ENCODE assay signal across 14 cellular contexts in the genomic region with DNA sequence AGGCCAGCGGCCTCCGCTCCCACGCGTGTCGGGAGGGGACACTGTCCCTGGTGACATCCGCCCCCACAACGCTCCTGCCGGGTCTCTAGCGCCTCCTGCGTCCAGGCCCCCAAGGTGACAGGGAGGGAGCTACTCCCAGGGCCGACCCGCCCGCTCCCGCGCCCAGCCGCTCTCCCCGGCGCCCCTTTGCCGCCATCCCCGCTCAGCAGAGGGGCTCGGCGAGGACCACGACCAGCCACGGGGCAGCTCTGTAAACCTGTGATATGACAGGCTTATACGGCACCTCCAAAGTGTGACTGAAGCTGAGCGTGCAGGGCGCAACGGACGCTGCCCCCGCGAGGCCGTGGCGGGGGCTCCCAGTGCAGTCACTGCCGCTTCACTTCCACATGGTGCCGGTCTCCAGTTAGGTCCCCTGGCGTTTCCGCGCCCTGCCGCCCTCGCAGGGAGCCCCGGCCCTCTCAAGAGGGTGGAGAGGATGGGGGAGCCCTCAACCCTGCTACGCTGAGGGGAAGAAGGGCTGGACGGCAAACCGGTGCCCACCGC. TPM values are rescaled to one million over a fixed set of nuclear protein-coding genes. Genes with fewer than 3 reads are reported as not detected.
DNase-seq lines count a peak whose midpoint lies in the region; ATAC-seq and TF ChIP-seq lines count a peak whose summit lies in the region.
"Had no signal": no experiment of that assay in that cellular context is flagged by ENCODE, and none has a peak within 500 bp of the region (broad histone marks: within the 10 kb centered on the region; RNA-seq: fewer than 3 reads in every experiment).

No MANE protein-coding gene starts in this region.

- intact Hi-C loops in gastrocnemius medialis (cut with DNase I; ENCODE audit: low total_unique reads): loop anchor here (2.0 to 10.0 kb wide), 7 partner anchors 182 to 1920 kb away; no protein-coding TSS in a partner anchor

- no peaks in the 10 kb centered on the region for H3K36me3 Mint-ChIP-seq in chondrocyte (ENCODE audit: low read depth)

- H3K4me3 Mint-ChIP-seq in chondrocyte (ENCODE audit: unreplicated experiment): peak overlapping the region; percentile 57

- H3K4me3 ChIP-seq in HUES48 (ENCODE audit: low read depth, low read length): peak overlapping the region; percentile 72
- H3K4me3 ChIP-seq in gastrocnemius medialis: peak overlapping the region; percentile 51 to 59 (median 58)
- H3K4me3 ChIP-seq: BLaER1 treated with 17β-estradiol and CSF1 and Interleukin-3, amounts not matched to agents 10 nM and 100 nM; K562 had no signal

- peak; percentile 9 to 11 for ATAC-seq in gastrocnemius medialis
- no peak for ATAC-seq in GM21447 (IDR thresholded peaks at IDR 0.05; ENCODE audit: unreplicated experiment)
- ATAC-seq: K562 had no signal

- H3K9me3 ChIP-seq in HUES48 (ENCODE audit: control insufficient read depth, insufficient read depth, low read length) (no peaks in the 10 kb centered on the region), gastrocnemius medialis (no peaks in the 10 kb centered on the region)

- 0 out of 2 replicates have a peak, but pooled peaks cover 2% of the 10 kb centered on the region for H3K27me3 ChIP-seq in HUES48 (ENCODE audit: control insufficient read depth, insufficient read depth, low read length)
- no peaks in the 10 kb centered on the region for H3K27me3 ChIP-seq in gastrocnemius medialis
- H3K27me3 ChIP-seq: BLaER1 treated with 17β-estradiol and CSF1 and Interleukin-3, amounts not matched to agents 10 nM and 100 nM had no signal

- no peaks in the 10 kb centered on the region for H3K36me3 ChIP-seq in HUES48 (ENCODE audit: control insufficient read depth, insufficient read depth, low read length)
- no peaks in the 10 kb centered on the region for H3K36me3 ChIP-seq in gastrocnemius medialis
- H3K36me3 ChIP-seq: BLaER1 treated with 17β-estradiol and CSF1 and Interleukin-3, amounts not matched to agents 10 nM and 100 nM had no signal

- H3K4me1 Mint-ChIP-seq in chondrocyte (ENCODE audit: low read depth): peaks cover 6% of the 10 kb centered on the region

- peaks cover 33% of the 10 kb centered on the region for H3K27me3 Mint-ChIP-seq in chondrocyte (ENCODE audit: low read depth)

- no peak overlapping the region for H3K27ac Mint-ChIP-seq in chondrocyte (ENCODE audit: unreplicated experiment)

- TF ChIP-seq CTCF in chondrocyte (IDR thresholded peaks at IDR 0.05) (no peak), gastrocnemius medialis (IDR thresholded peaks at IDR 0.05 in 4 of 5, conservative IDR thresholded peaks at IDR 0.05 in 1 of 5) (peak in 3 of 5 experiments; percentile 12 to 25 (median 23))

- H3K9me3 Mint-ChIP-seq in chondrocyte (ENCODE audit: low read depth): no peaks in the 10 kb centered on the region

- H3K27ac ChIP-seq in HUES48 (ENCODE audit: low read depth, low read length) (peak overlapping the region; percentile 50), gastrocnemius medialis (peak overlapping the region; percentile 85 to 90 (median 88))
- H3K27ac ChIP-seq: BLaER1 treated with 17β-estradiol and CSF1 and Interleukin-3, amounts not matched to agents 10 nM and 100 nM had no signal

- peak overlapping the region; percentile 57 for H3K9ac ChIP-seq in HUES48 (ENCODE audit: low read depth, low read length)
- H3K9ac ChIP-seq: BLaER1 treated with 17β-estradiol and CSF1 and Interleukin-3, amounts not matched to agents 10 nM and 100 nM had no signal

- peaks cover 63% of the 10 kb centered on the region for H3K4me1 ChIP-seq in HUES48 (ENCODE audit: control insufficient read depth, insufficient read depth, low read length)
- H3K4me1 ChIP-seq in gastrocnemius medialis: peaks cover 20 to 35% of the 10 kb centered on the region in 2 donors

- no peak for DNase-seq in chondrocyte (ENCODE audit: low spot score)
- peak; percentile 71 for DNase-seq in iPS-NIHi11 (ENCODE audit: low spot score)
- peak; percentile 26 to 41 for DNase-seq in gastrocnemius medialis
- DNase-seq in occipital lobe (lab: John Stamatoyannopoulos, UW): no peak
- DNase-seq in NCI-H1417 treated with DMSO at 0.1 percent for 48 hours (lab: John Stamatoyannopoulos, UW): no peak
- no peak for DNase-seq in stimulated activated CD8-positive, alpha-beta memory T cell treated with anti-CD3 and anti-CD28 coated beads, Interleukin-4, amount 100 ng/mL, for 48 hours
- DNase-seq: activated CD4-positive, CD25-positive, alpha-beta regulatory T cell; activated T-cell treated with anti-CD3 and anti-CD28 coated beads, Interleukin-2, amount 50 U/mL, for 1 hour; amniotic stem cell; NCI-H1436 treated with DMSO at 0.1 percent for 48 hours had no signal

- in situ Hi-C loops in gastrocnemius medialis (cut with MboI; ENCODE audit: low sequenced_read_pairs in 4 of 4): loop anchor here (10.0 to 25.0 kb wide), 5 partner anchors 117 to 367 kb away; no protein-coding TSS in a partner anchor

- TF ChIP-seq POLR2A in gastrocnemius medialis (IDR thresholded peaks at IDR 0.05): no peak

RNA-seq across cellular contexts. Expression of a gene that starts 1.0 kb away (rescaled TPM):
- total RNA-seq in chondrocyte (0.36 to 0.95 TPM in 2 of 3 replicates, not detected in the other), gastrocnemius medialis (10 to 100 TPM; 24.3 to 50.1 (median 36.5) TPM), occipital lobe (13.4 TPM)

Comparison
In these comparisons a context has a peak if more than half of its experiments do, and no peak if none do; other contexts are left out.
1. DNase-seq: peak in iPS-NIHi11 (single experiment) and gastrocnemius medialis (2 of 2); none in chondrocyte (single experiment), occipital lobe (single experiment), NCI-H1417 treated with DMSO at 0.1 percent for 48 hours (single experiment) and stimulated activated CD8-positive, alpha-beta memory T cell treated with anti-CD3 and anti-CD28 coated beads, Interleukin-4, amount 100 ng/mL, for 48 hours (single experiment).